ENCODE assay signal across 17 cellular contexts in the genomic region with DNA sequence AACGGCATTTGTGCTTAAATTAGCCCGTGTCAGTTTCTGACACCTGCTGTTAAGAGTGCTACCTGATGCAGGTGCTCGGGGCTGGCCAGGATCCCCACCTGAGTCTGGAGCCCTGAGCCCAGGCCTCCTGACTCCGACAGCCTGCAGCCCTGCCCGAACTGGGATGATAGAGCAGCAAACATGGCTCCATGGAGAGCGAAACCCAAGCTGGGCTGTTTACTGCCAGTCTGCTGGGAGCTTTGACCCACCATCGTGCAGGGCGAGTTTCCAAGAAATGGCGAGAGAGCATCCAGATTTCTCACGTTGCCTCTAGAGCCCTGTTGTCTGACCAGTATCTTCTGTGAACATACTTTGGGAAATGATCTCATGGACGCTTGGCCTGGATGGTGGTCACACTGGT.
"Had no signal": no experiment of that assay in that cellular context is flagged by ENCODE, and none has a peak within 500 bp of the region (broad histone marks: within the 10 kb centered on the region; RNA-seq: fewer than 3 reads in every experiment).

No MANE protein-coding gene starts in this region.

- H3K9me3 ChIP-seq: left lung, thoracic aorta had no signal

- H3K27me3 ChIP-seq: left lung had no signal

- H3K27ac Mint-ChIP-seq: progenitor cell of endocrine pancreas; T-helper 2 cell treated with Interferon-gamma antibody and Interleukin-4, amounts not matched to agents 5 μg/mL and 100 μg/mL, for 36 hours had no signal

- H3K9me3 Mint-ChIP-seq: activated T-cell treated with anti-CD3 and anti-CD28 coated beads, Interleukin-2, amount 50 U/mL, for 4 hours; T-helper 2 cell treated with Interferon-gamma antibody and Interleukin-4, amounts not matched to agents 5 μg/mL and 100 μg/mL, for 36 hours had no signal

- H3K4me3 Mint-ChIP-seq: activated T-cell treated with anti-CD3 and anti-CD28 coated beads, Interleukin-2, amount 50 U/mL, for 4 hours; T-helper 2 cell treated with Interferon-gamma antibody and Interleukin-4, amounts not matched to agents 5 μg/mL and 100 μg/mL, for 36 hours had no signal

- H3K27me3 Mint-ChIP-seq: naive thymus-derived CD8-positive, alpha-beta T cell; progenitor cell of endocrine pancreas had no signal

- H3K27ac ChIP-seq: thoracic aorta had no signal

- H3K36me3 ChIP-seq: thoracic aorta had no signal

- ATAC-seq: activated naive CD4-positive, alpha-beta T cell treated with anti-CD3 and anti-CD28 coated beads, Interleukin-2, amount 50 U/mL, for 72 hours; activated T-cell treated with anti-CD3 and anti-CD28 coated beads, Interleukin-2, amount 50 U/mL, for 4 hours; naive thymus-derived CD8-positive, alpha-beta T cell had no signal

- DNase-seq: activated CD4-positive, alpha-beta T cell treated with anti-CD3 and anti-CD28 coated beads, Interleukin-2, amount 50 U/mL, for 48 hours; activated CD4-positive, CD25-positive, alpha-beta regulatory T cell treated with anti-CD3 and anti-CD28 coated beads, Interleukin-2, amount 50 U/mL, for 72 hours; activated effector memory CD4-positive, alpha-beta T cell treated with anti-CD3 and anti-CD28 coated beads, Interleukin-2, amount 50 U/mL, for 16 hours; activated T-cell treated with anti-CD3 and anti-CD28 coated beads, Interleukin-2, amount 50 U/mL, for 4 hours; hippocampal formation; kidney; mucosa of descending colon; naive thymus-derived CD8-positive, alpha-beta T cell; occipital lobe; right cardiac atrium; SW 1271 had no signal

- H3K4me3 ChIP-seq: left lung, mucosa of descending colon, smooth muscle cell, thoracic aorta had no signal
